In genomic region chr1:166167395-166167922, GRCh38 we compare ENCODE assay signal across 8 cellular contexts. TPM values are rescaled to one million over a fixed set of nuclear protein-coding genes. Genes with fewer than 3 reads are reported as not detected.
A peak's percentile ranks its signal among the peaks of the same experiment; 100 is the strongest.
DNase-seq lines count a peak whose midpoint lies in the region; ATAC-seq and TF ChIP-seq lines count a peak whose summit lies in the region.

No MANE protein-coding gene starts in this region.

- ATAC-seq in GM18870 (IDR thresholded peaks at IDR 0.05; ENCODE audit: unreplicated experiment), result no peak

- intact Hi-C loops in dendritic cell treated with granulocyte-macrophage colony-stimulating factor and Interleukin-4, amounts not matched to agents 40 ng/mL and 50 ng/mL, for 4 days (cut with micrococcal nuclease), result no loop called here
- intact Hi-C loops in posterior vena cava (cut with DNase I), result loop anchor here in 1 of 2 donors (5.0 kb wide), 1 partner anchor 240 kb away; no protein-coding TSS in a partner anchor

- TF ChIP-seq CTCF in mesothelial cell of epicardium (IDR thresholded peaks at IDR 0.05; ENCODE audit: unreplicated experiment), result no peak

- no peaks in the 10 kb centered on the region for H3K9me3 Mint-ChIP-seq in dendritic cell treated with granulocyte-macrophage colony-stimulating factor and Interleukin-4, amounts not matched to agents 40 ng/mL and 50 ng/mL, for 4 days
- no peaks in the 10 kb centered on the region for H3K9me3 Mint-ChIP-seq in mesothelial cell of epicardium

- H3K4me1 Mint-ChIP-seq in dendritic cell treated with granulocyte-macrophage colony-stimulating factor and Interleukin-4, amounts not matched to agents 40 ng/mL and 50 ng/mL, for 4 days (ENCODE audit: low read depth), result peaks cover 12% of the 10 kb centered on the region
- peaks cover 5% of the 10 kb centered on the region for H3K4me1 Mint-ChIP-seq in mesothelial cell of epicardium

- peak; percentile 4 for DNase-seq in EH (ENCODE audit: low read depth)
- DNase-seq in NCI-H1105 treated with DMSO at 0.1 percent for 48 hours (lab: John Stamatoyannopoulos, UW), result peak; percentile 61
- no peak for DNase-seq in mesothelial cell of epicardium (ENCODE audit: low spot score in 2 of 2, unreplicated experiment in 2 of 2)
- no peak for DNase-seq in posterior vena cava (ENCODE audit: low spot score)
- DNase-seq in HPDE6-E6E7 (ENCODE audit: extremely low spot score), result no peak
- DNase-seq in stimulated activated CD4-positive, alpha-beta T cell treated with anti-CD3 and anti-CD28 coated beads, Interleukin-1b, Interleukin-23, amount 100 ng/mL, for 48 hours, result no peak

- H3K4me3 Mint-ChIP-seq in dendritic cell treated with granulocyte-macrophage colony-stimulating factor and Interleukin-4, amounts not matched to agents 40 ng/mL and 50 ng/mL, for 4 days, result peak overlapping the region; percentile 61
- peak overlapping the region; percentile 60 for H3K4me3 Mint-ChIP-seq in mesothelial cell of epicardium

- H3K36me3 Mint-ChIP-seq in dendritic cell treated with granulocyte-macrophage colony-stimulating factor and Interleukin-4, amounts not matched to agents 40 ng/mL and 50 ng/mL, for 4 days (ENCODE audit: low read depth), result no peaks in the 10 kb centered on the region
- H3K36me3 Mint-ChIP-seq in mesothelial cell of epicardium, result no peaks in the 10 kb centered on the region

- no peak overlapping the region for H3K27ac Mint-ChIP-seq in dendritic cell treated with granulocyte-macrophage colony-stimulating factor and Interleukin-4, amounts not matched to agents 40 ng/mL and 50 ng/mL, for 4 days
- no peak overlapping the region for H3K27ac Mint-ChIP-seq in mesothelial cell of epicardium

- H3K27me3 Mint-ChIP-seq in dendritic cell treated with granulocyte-macrophage colony-stimulating factor and Interleukin-4, amounts not matched to agents 40 ng/mL and 50 ng/mL, for 4 days, result peaks cover 52% of the 10 kb centered on the region
- H3K27me3 Mint-ChIP-seq in mesothelial cell of epicardium (ENCODE audit: low read depth), result peaks cover 76% of the 10 kb centered on the region

RNA-seq across cellular contexts. Expression of gene FAM78B, which starts 0.7 kb away (rescaled TPM):
- total RNA-seq in mesothelial cell of epicardium, result 0.07 to 0.16 TPM in 2 of 3 replicates, not detected in the other
- 1 to 10 TPM; 1.5 to 4.0 TPM for total RNA-seq in posterior vena cava

Comparison
In these comparisons a context has a peak if more than half of its experiments do, and no peak if none do; other contexts are left out.
1. DNase-seq: peak in EH (single experiment) and NCI-H1105 treated with DMSO at 0.1 percent for 48 hours (single experiment); none in mesothelial cell of epicardium (0 of 2), posterior vena cava (single experiment), HPDE6-E6E7 (single experiment) and stimulated activated CD4-positive, alpha-beta T cell treated with anti-CD3 and anti-CD28 coated beads, Interleukin-1b, Interleukin-23, amount 100 ng/mL, for 48 hours (single experiment).